Comparison of ENCODE assay signal across 1 cellular context in genomic region chr19:45789035-45789786, GRCh38.
TF ChIP-seq lines count a peak whose summit lies in the region.

No MANE protein-coding gene starts in this region.

TF ChIP-seq in K562, 482 proteins besides CTCF, POLR2A, EP300 and RAD21:
- TF ChIP-seq RBM25 (IDR thresholded peaks at IDR 0.05; ENCODE audit: low read depth, low read length, severe bottlenecking) (peak; percentile 73), KDM1A (IDR thresholded peaks at IDR 0.05) (peak in 1 of 2 experiments; percentile 14; a peak in 1 of 4 replicates), GTF2E2 (tag; IDR thresholded peaks at IDR 0.05) (no peak), TFE3 (CRISPR knock-in tag; IDR thresholded peaks at IDR 0.05) (peak; percentile 28; the same call in 1 of the 2 replicates), BCOR (IDR thresholded peaks at IDR 0.05) (peak; percentile 49)
